In the genomic region with DNA sequence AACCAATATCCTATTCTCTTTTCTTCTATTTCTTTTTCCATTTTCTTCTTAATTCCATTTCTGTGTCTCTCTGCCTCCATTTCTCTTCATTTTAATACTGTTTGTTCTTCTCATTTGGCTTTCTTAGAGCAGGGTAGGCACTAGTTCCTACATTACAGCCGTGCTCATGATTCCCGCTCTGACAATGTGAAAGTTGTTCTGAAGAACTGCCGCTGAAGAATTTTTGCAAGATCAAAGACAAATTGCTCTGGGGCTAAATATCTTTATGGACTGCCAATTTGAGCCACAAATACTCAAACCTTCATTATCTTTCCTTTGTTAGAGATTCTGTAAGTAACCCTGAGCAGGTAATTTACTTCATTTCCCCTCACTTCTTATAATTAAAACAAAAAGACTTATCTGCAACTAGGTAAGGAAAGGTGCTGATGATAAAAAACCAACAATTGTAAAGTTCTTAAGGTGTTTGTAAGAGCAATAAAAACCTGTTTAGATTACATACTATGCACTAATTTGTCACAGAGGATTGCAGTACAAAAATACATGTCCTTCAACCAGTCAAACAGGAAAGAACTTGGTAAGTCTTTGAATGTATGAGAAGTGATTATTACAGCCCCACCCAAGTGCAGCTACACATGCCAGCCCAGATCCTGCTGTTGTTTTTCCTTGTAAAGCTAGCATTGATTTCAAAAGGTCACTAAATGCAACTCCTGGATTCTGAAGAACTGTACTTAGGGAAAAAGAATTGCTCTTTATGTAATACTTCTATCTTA, we compare ENCODE assay signal across 26 cellular contexts.
DNase-seq lines count a peak whose midpoint lies in the region; ATAC-seq, FAIRE-seq and TF ChIP-seq lines count a peak whose summit lies in the region.
"Had no signal": no experiment of that assay in that cellular context is flagged by ENCODE, and none has a peak within 500 bp of the region (broad histone marks: within the 10 kb centered on the region; RNA-seq: fewer than 3 reads in every experiment).

No MANE protein-coding gene starts in this region.

- DNase-seq in Calu3, result peak; percentile 55
- peak; percentile 48 for DNase-seq in PC-3
- peak; percentile 38 for DNase-seq in hepatocyte (ENCODE audit: low spot score)
- no peak for DNase-seq in pancreas
- DNase-seq in activated CD4-positive, CD25-positive, alpha-beta regulatory T cell treated with anti-CD3 and anti-CD28 coated beads, Interleukin-2, amount 50 U/mL, for 72 hours, result no peak
- no peak for DNase-seq in T-helper 2 cell treated with Interferon-gamma antibody and Interleukin-4, amounts not matched to agents 5 μg/mL and 100 μg/mL, for 36 hours (ENCODE audit: low spot score)
- DNase-seq in natural killer cell treated with Interleukin-12 subunit alpha and Interleukin-12 subunit beta and Interleukin-15 and Interleukin-18, amount 100 ng/mL, for 72 hours (ENCODE audit: low spot score), result no peak
- DNase-seq: activated CD4-positive, alpha-beta T cell treated with anti-CD3 and anti-CD28 coated beads for 4 hours; activated gamma-delta T cell treated with Interleukin-2 at 50 U/mL for 16 hours; activated naive CD8-positive, alpha-beta T cell treated with anti-CD3 and anti-CD28 coated beads, Interleukin-2, amount 50 U/mL, for 24 hours; activated T-cell treated with anti-CD3 and anti-CD28 coated beads, Interleukin-2, amount 50 U/mL, for 24 hours; cerebellar nuclear complex; COR-L47; hippocampal formation; immature natural killer cell; NCI-H1436; NCI-H2107; NK-92 treated with Interleukin-12 subunit alpha and Interleukin-12 subunit beta, amount 100 ng/mL, for 24 hours; SJCRH30; stimulated activated CD4-positive, alpha-beta T cell treated with anti-CD3 and anti-CD28 coated beads, Interleukin-2, amount 100 ng/mL, for 24 hours had no signal

- H3K9me3 ChIP-seq in PC-3 (ENCODE audit: low read length) (no peaks in the 10 kb centered on the region), hepatocyte (ENCODE audit: low read depth) (no peaks in the 10 kb centered on the region), pancreas (no peaks in the 10 kb centered on the region)
- H3K9me3 ChIP-seq: vagina had no signal

- H3K4me2 ChIP-seq in PC-3 (ENCODE audit: low read length) (peak overlapping the region; percentile 9; the same call in 1 of the 2 replicates), hepatocyte (peak overlapping the region; percentile 29)

- no peaks in the 10 kb centered on the region for H4K20me1 ChIP-seq in PC-3 (ENCODE audit: low read length)
- H4K20me1 ChIP-seq in hepatocyte (ENCODE audit: insufficient read depth, poor library complexity, severe bottlenecking), result no peaks in the 10 kb centered on the region

- H3K79me2 ChIP-seq in PC-3 (ENCODE audit: low read length), result no peaks in the 10 kb centered on the region
- H3K79me2 ChIP-seq in hepatocyte, result no peaks in the 10 kb centered on the region

- no peak overlapping the region for H3K4me3 ChIP-seq in PC-3 (ENCODE audit: low read length)
- no peak overlapping the region for H3K4me3 ChIP-seq in hepatocyte
- no peak overlapping the region for H3K4me3 ChIP-seq in pancreas
- H3K4me3 ChIP-seq: K562, SJCRH30, skin epidermis, vagina had no signal

- H3K9ac ChIP-seq in PC-3 (ENCODE audit: low read length), result no peak overlapping the region

- no peaks in the 10 kb centered on the region for H3K27me3 Mint-ChIP-seq in Calu3 (ENCODE audit: unreplicated experiment)
- H3K27me3 Mint-ChIP-seq in T-helper 2 cell treated with Interferon-gamma antibody and Interleukin-4, amounts not matched to agents 5 μg/mL and 100 μg/mL, for 36 hours (ENCODE audit: low read depth), result peaks cover 20% of the 10 kb centered on the region
- H3K27me3 Mint-ChIP-seq in natural killer cell treated with Interleukin-12 subunit alpha and Interleukin-12 subunit beta and Interleukin-15 and Interleukin-18, amount 100 ng/mL, for 72 hours, result peaks cover 0 to 21% of the 10 kb centered on the region in 2 donors
- H3K27me3 Mint-ChIP-seq: activated naive CD8-positive, alpha-beta T cell treated with anti-CD3 and anti-CD28 coated beads, Interleukin-2, amount 50 U/mL, for 24 hours; activated T-cell treated with anti-CD3 and anti-CD28 coated beads, Interleukin-2, amount 50 U/mL, for 24 hours had no signal

- H3K9me2 ChIP-seq in PC-3 (replicated peaks; ENCODE audit: low read length), result no peaks in the 10 kb centered on the region
- H3K9me2 ChIP-seq in hepatocyte (replicated peaks; ENCODE audit: insufficient read depth), result no peaks in the 10 kb centered on the region

- H3K27me3 ChIP-seq in PC-3 (ENCODE audit: low read length) (no peaks in the 10 kb centered on the region), hepatocyte (no peaks in the 10 kb centered on the region), pancreas (no peaks in the 10 kb centered on the region)
- H3K27me3 ChIP-seq: SJCRH30, vagina had no signal

- H3K27ac Mint-ChIP-seq in Calu3 (ENCODE audit: unreplicated experiment), result peak overlapping the region; percentile 3
- no peak overlapping the region for H3K27ac Mint-ChIP-seq in T-helper 2 cell treated with Interferon-gamma antibody and Interleukin-4, amounts not matched to agents 5 μg/mL and 100 μg/mL, for 36 hours
- no peak overlapping the region for H3K27ac Mint-ChIP-seq in natural killer cell treated with Interleukin-12 subunit alpha and Interleukin-12 subunit beta and Interleukin-15 and Interleukin-18, amount 100 ng/mL, for 72 hours
- H3K27ac Mint-ChIP-seq: activated naive CD8-positive, alpha-beta T cell treated with anti-CD3 and anti-CD28 coated beads, Interleukin-2, amount 50 U/mL, for 24 hours; activated T-cell treated with anti-CD3 and anti-CD28 coated beads, Interleukin-2, amount 50 U/mL, for 24 hours; immature natural killer cell had no signal

- TF ChIP-seq CTCF in Calu3 (IDR thresholded peaks at IDR 0.05; ENCODE audit: unreplicated experiment), result no peak
- no peak for TF ChIP-seq CTCF in PC-3 (conservative IDR thresholded peaks at IDR 0.05; ENCODE audit: low read depth, low read length)
- no peak for TF ChIP-seq CTCF in hepatocyte (IDR thresholded peaks at IDR 0.05; ENCODE audit: poor library complexity)
- TF ChIP-seq CTCF in pancreas (IDR thresholded peaks at IDR 0.05), result no peak

- H3K36me3 Mint-ChIP-seq in Calu3 (ENCODE audit: insufficient read depth, unreplicated experiment), result no peaks in the 10 kb centered on the region
- no peaks in the 10 kb centered on the region for H3K36me3 Mint-ChIP-seq in T-helper 2 cell treated with Interferon-gamma antibody and Interleukin-4, amounts not matched to agents 5 μg/mL and 100 μg/mL, for 36 hours (ENCODE audit: low read depth)
- peaks cover 9% of the 10 kb centered on the region for H3K36me3 Mint-ChIP-seq in natural killer cell treated with Interleukin-12 subunit alpha and Interleukin-12 subunit beta and Interleukin-15 and Interleukin-18, amount 100 ng/mL, for 72 hours

- no peak overlapping the region for H3K4me3 Mint-ChIP-seq in Calu3 (ENCODE audit: low read depth, unreplicated experiment)
- H3K4me3 Mint-ChIP-seq in T-helper 2 cell treated with Interferon-gamma antibody and Interleukin-4, amounts not matched to agents 5 μg/mL and 100 μg/mL, for 36 hours, result no peak overlapping the region
- no peak overlapping the region for H3K4me3 Mint-ChIP-seq in natural killer cell treated with Interleukin-12 subunit alpha and Interleukin-12 subunit beta and Interleukin-15 and Interleukin-18, amount 100 ng/mL, for 72 hours
- H3K4me3 Mint-ChIP-seq: activated naive CD8-positive, alpha-beta T cell treated with anti-CD3 and anti-CD28 coated beads, Interleukin-2, amount 50 U/mL, for 24 hours; activated T-cell treated with anti-CD3 and anti-CD28 coated beads, Interleukin-2, amount 50 U/mL, for 24 hours; immature natural killer cell had no signal

- POLR2A ChIA-PET in PC-3 (lab: Charles Lee; ENCODE audit: unreplicated experiment), result no interaction called here

- no TSS peak for BruUV-seq in Calu3 (replicated peaks; lab: Mats Ljungman, UMichigan)
- BruUV-seq in PC-3 (replicated peaks; lab: Mats Ljungman, UMichigan), result no TSS peak

- H3F3A ChIP-seq in PC-3 (ENCODE audit: low read length, unreplicated experiment), result no peaks in the 10 kb centered on the region

- H3K36me3 ChIP-seq in PC-3 (ENCODE audit: low read depth, low read length), result no peaks in the 10 kb centered on the region
- no peaks in the 10 kb centered on the region for H3K36me3 ChIP-seq in hepatocyte (replicated peaks; ENCODE audit: insufficient read depth, low read depth)
- no peaks in the 10 kb centered on the region for H3K36me3 ChIP-seq in pancreas
- H3K36me3 ChIP-seq: SJCRH30, vagina had no signal

- intact Hi-C loops in Calu3 (cut with micrococcal nuclease; ENCODE audit: unreplicated experiment), result no loop called here
- intact Hi-C loops in PC-3 (cut with micrococcal nuclease), result loop anchor here (5.0 kb wide), 1 partner anchor 226 kb away; the partner anchor contains the start of gene C1GALT1
- intact Hi-C loops in pancreas (cut with DNase I), result no loop called here

- CTCF ChIA-PET in Calu3 (lab: Charles Lee) (no interaction called here), PC-3 (lab: Charles Lee) (no interaction called here)

- FAIRE-seq in pancreas (lab: Jason Lieb, UNC), result peak; percentile 45
- FAIRE-seq: frontal cortex, K562 had no signal

- H3K27ac ChIP-seq in PC-3 (ENCODE audit: low read length) (no peak overlapping the region), hepatocyte (peak overlapping the region; percentile 29), pancreas (no peak overlapping the region)
- H3K27ac ChIP-seq: SJCRH30, vagina had no signal

- peaks cover 42% of the 10 kb centered on the region for H3K4me1 Mint-ChIP-seq in Calu3 (ENCODE audit: low read depth, unreplicated experiment)
- no peaks in the 10 kb centered on the region for H3K4me1 Mint-ChIP-seq in T-helper 2 cell treated with Interferon-gamma antibody and Interleukin-4, amounts not matched to agents 5 μg/mL and 100 μg/mL, for 36 hours (ENCODE audit: low read depth)
- no peaks in the 10 kb centered on the region for H3K4me1 Mint-ChIP-seq in natural killer cell treated with Interleukin-12 subunit alpha and Interleukin-12 subunit beta and Interleukin-15 and Interleukin-18, amount 100 ng/mL, for 72 hours (ENCODE audit: low read depth in 2 of 2)
- H3K4me1 Mint-ChIP-seq: activated naive CD8-positive, alpha-beta T cell treated with anti-CD3 and anti-CD28 coated beads, Interleukin-2, amount 50 U/mL, for 24 hours had no signal

- H3K4me1 ChIP-seq in PC-3 (ENCODE audit: insufficient read depth, low read length) (peaks cover 16% of the 10 kb centered on the region; the same call in 1 of the 2 replicates), hepatocyte (ENCODE audit: insufficient read depth) (no peaks in the 10 kb centered on the region), pancreas (no peaks in the 10 kb centered on the region)
- H3K4me1 ChIP-seq: SJCRH30, vagina had no signal

- ATAC-seq in PC-3 (peak; percentile 91), pancreas (peak in 2 of 4 donors; percentile 43), GM21515 (IDR thresholded peaks at IDR 0.05; ENCODE audit: unreplicated experiment) (no peak)
- no peak for ATAC-seq in natural killer cell treated with Interleukin-12 subunit alpha and Interleukin-12 subunit beta and Interleukin-15 and Interleukin-18, amount 100 ng/mL, for 72 hours
- ATAC-seq: activated naive CD8-positive, alpha-beta T cell treated with anti-CD3 and anti-CD28 coated beads, Interleukin-2, amount 50 U/mL, for 24 hours; K562; Panc1 had no signal

- H2AFZ ChIP-seq in PC-3 (ENCODE audit: low read length) (no peak overlapping the region; the same call in 1 of the 2 replicates), hepatocyte (no peak overlapping the region)

- WGBS in hepatocyte (ENCODE audit: low lambda C conversion rate, missing lambda C conversion rate), result 59% methylated on average over 3 of the region's 3 CpGs
- 83 to 90% methylated on average over 3 of the region's 3 CpGs for WGBS in pancreas, 2 donors

- H3K9me3 Mint-ChIP-seq in Calu3 (ENCODE audit: low read depth, unreplicated experiment), result no peaks in the 10 kb centered on the region
- H3K9me3 Mint-ChIP-seq in T-helper 2 cell treated with Interferon-gamma antibody and Interleukin-4, amounts not matched to agents 5 μg/mL and 100 μg/mL, for 36 hours, result peaks cover 11% of the 10 kb centered on the region
- no peaks in the 10 kb centered on the region for H3K9me3 Mint-ChIP-seq in natural killer cell treated with Interleukin-12 subunit alpha and Interleukin-12 subunit beta and Interleukin-15 and Interleukin-18, amount 100 ng/mL, for 72 hours

Comparison
In these comparisons a context has a peak if more than half of its experiments do, and no peak if none do; other contexts are left out.
1. DNase-seq: peak in Calu3 (single experiment), PC-3 (single experiment) and hepatocyte (single experiment); none in pancreas (0 of 6), activated CD4-positive, CD25-positive, alpha-beta regulatory T cell treated with anti-CD3 and anti-CD28 coated beads, Interleukin-2, amount 50 U/mL, for 72 hours (single experiment), T-helper 2 cell treated with Interferon-gamma antibody and Interleukin-4, amounts not matched to agents 5 μg/mL and 100 μg/mL, for 36 hours (single experiment) and natural killer cell treated with Interleukin-12 subunit alpha and Interleukin-12 subunit beta and Interleukin-15 and Interleukin-18, amount 100 ng/mL, for 72 hours (single experiment).